Comparison of ENCODE assay signal across 13 cellular contexts in genomic region chr15:65423977-65424679, GRCh38. TPM values are rescaled to one million over a fixed set of nuclear protein-coding genes. Genes with fewer than 3 reads are reported as not detected.
DNase-seq lines count a peak whose midpoint lies in the region; ATAC-seq and TF ChIP-seq lines count a peak whose summit lies in the region.
"Had no signal": no experiment of that assay in that cellular context is flagged by ENCODE, and none has a peak within 500 bp of the region (broad histone marks: within the 10 kb centered on the region; RNA-seq: fewer than 3 reads in every experiment).

No MANE protein-coding gene starts in this region.

- DNase-seq in activated CD4-positive, alpha-beta T cell treated with anti-CD3 and anti-CD28 coated beads, Interleukin-2, amount 10 ng/mL, durations not matched to agents 24 days and 14 days, result no peak
- no peak for DNase-seq in activated CD4-positive, alpha-beta T cell treated with anti-CD3 and anti-CD28 coated beads for 1 hour
- DNase-seq in MV-4-11 (lab: John Stamatoyannopoulos, UW) (peak; percentile 7), endodermal cell (peak; percentile 52), psoas muscle (no peak), upper lobe of left lung (no peak), NOMO-1 treated with dmso at 0.1 percent for 144 hours (lab: John Stamatoyannopoulos, UW; ENCODE audit: unreplicated experiment) (no peak), dorsolateral prefrontal cortex (no peak)
- DNase-seq: effector memory CD4-positive, alpha-beta T cell; islet precursor cell; NCI-H2081 had no signal

- peaks cover 57% of the 10 kb centered on the region for H3K27me3 Mint-ChIP-seq in activated CD4-positive, alpha-beta T cell treated with anti-CD3 and anti-CD28 coated beads, Interleukin-2, amount 10 ng/mL, durations not matched to agents 24 days and 14 days
- peaks cover 8% of the 10 kb centered on the region for H3K27me3 Mint-ChIP-seq in endodermal cell (ENCODE audit: insufficient read depth)

- ATAC-seq in psoas muscle (peak in 1 of 4 donors; percentile 25), upper lobe of left lung (ENCODE audit: low FRiP score in 2 of 2) (no peak)

- no peaks in the 10 kb centered on the region for H3K27me3 ChIP-seq in endodermal cell (ENCODE audit: control insufficient read depth, insufficient read depth, low read length, poor library complexity, severe bottlenecking)
- no peaks in the 10 kb centered on the region for H3K27me3 ChIP-seq in psoas muscle (ENCODE audit: insufficient read depth in 3 of 3, low read length in 2 of 3)
- peaks cover 0 to 17% (median 12%) of the 10 kb centered on the region in 4 donors for H3K27me3 ChIP-seq in upper lobe of left lung
- peaks cover 0 to 4% (median 0%) of the 10 kb centered on the region in 45 donors for H3K27me3 ChIP-seq in dorsolateral prefrontal cortex

- intact Hi-C loops in activated CD4-positive, alpha-beta T cell treated with anti-CD3 and anti-CD28 coated beads, Interleukin-2, amount 10 ng/mL, durations not matched to agents 24 days and 14 days (cut with micrococcal nuclease), result no loop called here
- intact Hi-C loops in psoas muscle (cut with DNase I), result loop anchor here in 1 of 2 donors (2.0 kb wide), 1 partner anchor 23 kb away; no protein-coding TSS in a partner anchor
- intact Hi-C loops in dorsolateral prefrontal cortex (cut with DNase I), result no loop called here

- H3K36me3 ChIP-seq in endodermal cell (ENCODE audit: control insufficient read depth, insufficient read depth, low read length) (peaks cover 5% of the 10 kb centered on the region), psoas muscle (ENCODE audit: insufficient read depth in 1 of 2, low read depth in 1 of 2) (no peaks in the 10 kb centered on the region), upper lobe of left lung (no peaks in the 10 kb centered on the region)
- H3K36me3 ChIP-seq: prostate gland had no signal

- TF ChIP-seq CTCF in endodermal cell (conservative IDR thresholded peaks at IDR 0.05) (no peak), psoas muscle (IDR thresholded peaks at IDR 0.05) (no peak), upper lobe of left lung (IDR thresholded peaks at IDR 0.05) (no peak), dorsolateral prefrontal cortex (IDR thresholded peaks at IDR 0.05 in 54 of 56, conservative IDR thresholded peaks at IDR 0.05 in 2 of 56; ENCODE audit: low read depth in 1 of 56, partially characterized antibody in 56 of 56) (no peak)

- H3K9me3 ChIP-seq in endodermal cell (ENCODE audit: control insufficient read depth, low read length) (no peaks in the 10 kb centered on the region), psoas muscle (no peaks in the 10 kb centered on the region), upper lobe of left lung (no peaks in the 10 kb centered on the region)
- H3K9me3 ChIP-seq: prostate gland had no signal

- H3K27ac ChIP-seq in endodermal cell (ENCODE audit: low read depth, low read length) (no peak overlapping the region), psoas muscle (peak overlapping the region; percentile 88), upper lobe of left lung (no peak overlapping the region), dorsolateral prefrontal cortex (no peak overlapping the region)
- H3K27ac ChIP-seq: prostate gland had no signal

- no peaks in the 10 kb centered on the region for H3K9me3 Mint-ChIP-seq in activated CD4-positive, alpha-beta T cell treated with anti-CD3 and anti-CD28 coated beads, Interleukin-2, amount 10 ng/mL, durations not matched to agents 24 days and 14 days
- H3K9me3 Mint-ChIP-seq in endodermal cell, result no peaks in the 10 kb centered on the region

- H3K9ac ChIP-seq in endodermal cell (ENCODE audit: extremely low read depth, low read length, poor library complexity, severe bottlenecking), result no peak overlapping the region

- 87 to 93% methylated on average over 9 of the region's 9 CpGs for WGBS in endodermal cell (ENCODE audit: insufficient coverage in 1 of 2, insufficient read length in 1 of 2), 2 experiments
- 81 to 88% (median 83%) methylated on average over 9 of the region's 9 CpGs for WGBS in psoas muscle, 3 donors
- 90 to 91% methylated on average over 9 of the region's 9 CpGs for WGBS in upper lobe of left lung, 2 donors

- H3K4me3 ChIP-seq in endodermal cell (ENCODE audit: low read length), result peak overlapping the region; percentile 89
- no peak overlapping the region for H3K4me3 ChIP-seq in psoas muscle
- no peak overlapping the region for H3K4me3 ChIP-seq in upper lobe of left lung
- H3K4me3 ChIP-seq in dorsolateral prefrontal cortex, result no peak overlapping the region
- H3K4me3 ChIP-seq: prostate gland had no signal

- H3K36me3 Mint-ChIP-seq in activated CD4-positive, alpha-beta T cell treated with anti-CD3 and anti-CD28 coated beads, Interleukin-2, amount 10 ng/mL, durations not matched to agents 24 days and 14 days (ENCODE audit: low read depth), result no peaks in the 10 kb centered on the region
- no peaks in the 10 kb centered on the region for H3K36me3 Mint-ChIP-seq in endodermal cell (ENCODE audit: low read depth)

- H3K4me1 ChIP-seq in endodermal cell (ENCODE audit: control insufficient read depth, insufficient read depth, low read length) (peaks cover 22% of the 10 kb centered on the region), psoas muscle (peaks cover 6% of the 10 kb centered on the region), upper lobe of left lung (peaks cover 16 to 26% (median 21%) of the 10 kb centered on the region in 4 donors)

- no peak overlapping the region for H3K27ac Mint-ChIP-seq in activated CD4-positive, alpha-beta T cell treated with anti-CD3 and anti-CD28 coated beads, Interleukin-2, amount 10 ng/mL, durations not matched to agents 24 days and 14 days
- no peak overlapping the region for H3K27ac Mint-ChIP-seq in endodermal cell

- TF ChIP-seq POLR2A in upper lobe of left lung (IDR thresholded peaks at IDR 0.05), result no peak

- peaks cover 13% of the 10 kb centered on the region for H3K4me1 Mint-ChIP-seq in activated CD4-positive, alpha-beta T cell treated with anti-CD3 and anti-CD28 coated beads, Interleukin-2, amount 10 ng/mL, durations not matched to agents 24 days and 14 days
- peaks cover 36% of the 10 kb centered on the region for H3K4me1 Mint-ChIP-seq in endodermal cell

- peak overlapping the region; percentile 39 for H3K4me3 Mint-ChIP-seq in activated CD4-positive, alpha-beta T cell treated with anti-CD3 and anti-CD28 coated beads, Interleukin-2, amount 10 ng/mL, durations not matched to agents 24 days and 14 days
- peak overlapping the region; percentile 86 for H3K4me3 Mint-ChIP-seq in endodermal cell

- no peak for TF ChIP-seq EP300 in upper lobe of left lung (IDR thresholded peaks at IDR 0.05)

RNA-seq across cellular contexts. Expression of gene IGDCC4, which starts 1.4 kb away (rescaled TPM):
- 0.19 and 0.26 TPM in 2 replicates for total RNA-seq in activated CD4-positive, alpha-beta T cell treated with anti-CD3 and anti-CD28 coated beads, Interleukin-2, amount 10 ng/mL, durations not matched to agents 24 days and 14 days
- 10 to 100 TPM; 23.0 to 23.5 TPM for total RNA-seq in endodermal cell
- 27.9 TPM for polyA plus RNA-seq in endodermal cell (2013, experiment 1 of 2)
- polyA plus RNA-seq in endodermal cell (2013, experiment 2 of 2), result 27.0 TPM
- 10 to 100 TPM in 2 of 4 donors, 1 to 10 TPM in 2; 4.8 to 34.1 (median 10.4) TPM for total RNA-seq in psoas muscle
- polyA plus RNA-seq in psoas muscle, result 1 to 10 TPM; 2.7 to 4.6 (median 3.8) TPM
- 1 to 10 TPM in 2 of 6 donors, under 1 TPM in 3, not detected in 1; 0.15 to 1.6 (median 0.49) TPM for total RNA-seq in upper lobe of left lung
- 10 to 100 TPM in 54 of 120 experiments, 1 to 10 TPM in 66; 4.9 to 22.3 (median 9.6) TPM for total RNA-seq in dorsolateral prefrontal cortex

RNA-seq across cellular contexts. Expression of gene IGDCC3, which starts 46.3 kb away (rescaled TPM):
- total RNA-seq in activated CD4-positive, alpha-beta T cell treated with anti-CD3 and anti-CD28 coated beads, Interleukin-2, amount 10 ng/mL, durations not matched to agents 24 days and 14 days, result not detected in 2 replicates
- total RNA-seq in endodermal cell (10 to 100 TPM in 1 of 2 donors, 1 to 10 TPM in 1; 7.9 to 13.5 TPM), psoas muscle (not detected), upper lobe of left lung (under 1 TPM in 2 of 6 donors, not detected in 4; 0.10 to 0.29 TPM), dorsolateral prefrontal cortex (10 to 100 TPM in 2 of 120 experiments, 1 to 10 TPM in 118; 1.7 to 11.7 (median 4.9) TPM)
- 160 TPM for polyA plus RNA-seq in endodermal cell (2013, experiment 1 of 2)
- 139 TPM for polyA plus RNA-seq in endodermal cell (2013, experiment 2 of 2)
- polyA plus RNA-seq in psoas muscle, result not detected
- polyA plus RNA-seq: BJ had no signal

Comparison
In these comparisons a context has a peak if more than half of its experiments do, and no peak if none do; other contexts are left out.
1. DNase-seq: peak in MV-4-11 (single experiment) and endodermal cell (single experiment); none in activated CD4-positive, alpha-beta T cell treated with anti-CD3 and anti-CD28 coated beads, Interleukin-2, amount 10 ng/mL, durations not matched to agents 24 days and 14 days (single experiment), activated CD4-positive, alpha-beta T cell treated with anti-CD3 and anti-CD28 coated beads for 1 hour (single experiment), psoas muscle (0 of 2), upper lobe of left lung (0 of 2), NOMO-1 treated with dmso at 0.1 percent for 144 hours (single experiment) and dorsolateral prefrontal cortex (0 of 10).